Comparison of ENCODE assay signal across 34 cellular contexts in genomic region chr4:112567536-112567935, GRCh38. TPM values are rescaled to one million over a fixed set of nuclear protein-coding genes. Genes with fewer than 3 reads are reported as not detected.
"Had no signal": no experiment of that assay in that cellular context is flagged by ENCODE, and none has a peak within 500 bp of the region (broad histone marks: within the 10 kb centered on the region; RNA-seq: fewer than 3 reads in every experiment).

No MANE protein-coding gene starts in this region.

- DNase-seq: colonic mucosa; cortex of kidney; effector CD8-positive, alpha-beta T cell; effector memory CD8-positive, alpha-beta T cell; endodermal cell; erythroblast; esophagus squamous epithelium; foreskin fibroblast; foreskin melanocyte; gastrocnemius medialis; glutamatergic neuron; head of caudate nucleus; heart right ventricle; hippocampal formation; left cardiac atrium; left lung; left ventricle myocardium superior; lower lobe of right lung; mesendoderm; midbrain; naive thymus-derived CD4-positive, alpha-beta T cell had no signal

- H3K4me3 Mint-ChIP-seq: dendritic cell treated with granulocyte-macrophage colony-stimulating factor and Interleukin-4, amounts not matched to agents 40 ng/mL and 50 ng/mL, for 4 days; effector memory CD8-positive, alpha-beta T cell; endodermal cell; naive thymus-derived CD4-positive, alpha-beta T cell had no signal

- H3K4me3 ChIP-seq: colonic mucosa, esophagus squamous epithelium, gastrocnemius medialis, heart right ventricle, left lung, lower lobe of right lung had no signal

- ATAC-seq: effector memory CD8-positive, alpha-beta T cell; esophagus mucosa; gastrocnemius medialis; heart right ventricle; left cardiac atrium; left lung; left ventricle myocardium superior; lower lobe of right lung; naive thymus-derived CD4-positive, alpha-beta T cell had no signal

- H3K27me3 ChIP-seq: colonic mucosa, esophagus squamous epithelium, gastrocnemius medialis, heart right ventricle, left lung had no signal

- H3K36me3 ChIP-seq: colonic mucosa, esophagus squamous epithelium, gastrocnemius medialis, left lung, lower lobe of right lung had no signal

- H3K4me1 ChIP-seq: colonic mucosa, esophagus squamous epithelium, gastrocnemius medialis, heart right ventricle, left lung, lower lobe of right lung had no signal

- H3K27ac ChIP-seq: colonic mucosa, epithelial cell of prostate, esophagus squamous epithelium, gastrocnemius medialis, heart right ventricle, left lung, lower lobe of right lung had no signal

- H3K9me3 Mint-ChIP-seq: dendritic cell treated with granulocyte-macrophage colony-stimulating factor and Interleukin-4, amounts not matched to agents 40 ng/mL and 50 ng/mL, for 4 days; effector memory CD8-positive, alpha-beta T cell had no signal

- H3K9me3 ChIP-seq: colonic mucosa, esophagus squamous epithelium, gastrocnemius medialis, heart right ventricle, lower lobe of right lung had no signal

- H3K27ac Mint-ChIP-seq: dendritic cell treated with granulocyte-macrophage colony-stimulating factor and Interleukin-4, amounts not matched to agents 40 ng/mL and 50 ng/mL, for 4 days; effector memory CD8-positive, alpha-beta T cell; endodermal cell; naive thymus-derived CD4-positive, alpha-beta T cell had no signal

- FAIRE-seq: endometrium, islet of Langerhans, keratinocyte had no signal

- H3K4me1 Mint-ChIP-seq: endodermal cell; naive thymus-derived CD4-positive, alpha-beta T cell had no signal

- H3K27me3 Mint-ChIP-seq: dendritic cell treated with granulocyte-macrophage colony-stimulating factor and Interleukin-4, amounts not matched to agents 40 ng/mL and 50 ng/mL, for 4 days; effector memory CD8-positive, alpha-beta T cell; naive thymus-derived CD4-positive, alpha-beta T cell had no signal

RNA-seq across cellular contexts. Expression of gene NEUROG2, which starts 51.6 kb away (rescaled TPM):
- total RNA-seq: colonic mucosa, dermis microvascular lymphatic vessel endothelial cell, esophagus mucosa, esophagus squamous epithelium, gastrocnemius medialis, glomerular endothelial cell, heart right ventricle, kidney epithelial cell, left cardiac atrium, left lung, left ventricle myocardium superior, lower leg skin, lower lobe of right lung, lung microvascular endothelial cell, mononuclear cell, mucosa of gallbladder had no signal
- polyA plus RNA-seq: heart right ventricle; keratinocyte; naive thymus-derived CD4-positive, alpha-beta T cell had no signal
